8 cellular contexts compared by ENCODE assay signal in the genomic region with DNA sequence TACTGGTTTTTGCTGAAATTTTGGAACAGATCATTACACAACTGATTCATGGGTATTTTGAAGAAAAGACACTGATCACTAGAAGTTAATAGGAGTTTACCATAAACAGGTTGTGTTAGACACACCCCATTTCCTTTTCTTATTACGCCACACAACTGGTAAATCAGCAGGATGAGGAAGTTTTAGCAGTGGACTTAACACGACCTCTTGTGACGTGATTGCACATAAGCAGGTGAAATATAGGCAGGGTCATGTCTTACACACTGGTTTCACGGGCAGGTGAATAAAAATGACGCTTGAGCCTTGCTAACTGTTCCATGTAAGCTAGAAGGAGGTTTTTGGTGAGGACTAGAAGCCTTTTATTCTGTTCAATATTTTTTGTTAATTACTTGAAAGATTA. TPM values are rescaled to one million over a fixed set of nuclear protein-coding genes. Genes with fewer than 3 reads are reported as not detected.
DNase-seq lines count a peak whose midpoint lies in the region; ATAC-seq, FAIRE-seq and TF ChIP-seq lines count a peak whose summit lies in the region.

No MANE protein-coding gene starts in this region.

- H3K36me3 Mint-ChIP-seq in natural killer cell = no peaks in the 10 kb centered on the region

- peaks cover 15 to 24% of the 10 kb centered on the region in 2 donors for H3K27me3 Mint-ChIP-seq in natural killer cell (ENCODE audit: low read depth in 2 of 2)

- H3K4me3 Mint-ChIP-seq in natural killer cell = no peak overlapping the region

- DNase-seq in ELR (ENCODE audit: low read depth) = peak; percentile 46
- DNase-seq in NCI-H1694 (lab: John Stamatoyannopoulos, UW) = peak; percentile 77
- DNase-seq in bronchial epithelial cell (ENCODE audit: low read depth) = peak; percentile 69
- no peak for DNase-seq in natural killer cell
- no peak for DNase-seq in activated CD8-positive, alpha-beta memory T cell treated with anti-CD3 and anti-CD28 coated beads, Interleukin-2, amount 50 U/mL, for 48 hours
- no peak for DNase-seq in effector CD8-positive, alpha-beta T cell (lab: John Stamatoyannopoulos, UW)
- DNase-seq in ureter (ENCODE audit: low spot score) = no peak

- peak overlapping the region in 1 of 2 donors; percentile 62 for H3K27ac Mint-ChIP-seq in natural killer cell

- peak; percentile 46 to 70 (median 56) for ATAC-seq in natural killer cell
- no peak for ATAC-seq in HG02870 (IDR thresholded peaks at IDR 0.05; ENCODE audit: unreplicated experiment)

- H3K4me3 ChIP-seq in bronchial epithelial cell (ENCODE audit: low read depth, low read length) = no peak overlapping the region

- peaks cover 2% of the 10 kb centered on the region for H3K27me3 ChIP-seq in bronchial epithelial cell (ENCODE audit: control insufficient read depth, insufficient read depth, low read length)

- no peaks in the 10 kb centered on the region for H3K9me3 Mint-ChIP-seq in natural killer cell

- intact Hi-C loops in natural killer cell (cut with micrococcal nuclease) = no loop called here

- TF ChIP-seq CTCF in bronchial epithelial cell (IDR thresholded peaks at IDR 0.05; ENCODE audit: insufficient read depth, low read length, severe bottlenecking) = no peak
- no peak for TF ChIP-seq CTCF in natural killer cell (IDR thresholded peaks at IDR 0.05)

- no peaks in the 10 kb centered on the region for H3K36me3 ChIP-seq in bronchial epithelial cell (ENCODE audit: control insufficient read depth, insufficient read depth, low read length)

- H3K4me1 Mint-ChIP-seq in natural killer cell = peaks cover 21 to 24% of the 10 kb centered on the region in 2 donors

- FAIRE-seq in bronchial epithelial cell (lab: Jason Lieb, UNC) = no peak

RNA-seq across cellular contexts. Expression of a gene that starts 27.1 kb away (rescaled TPM):
- total RNA-seq in bronchial epithelial cell (1.6 and 2.4 TPM in 2 replicates), natural killer cell (1 to 10 TPM; 1.3 to 4.6 (median 1.9) TPM), ureter (6.2 TPM)

Comparison
In these comparisons a context has a peak if more than half of its experiments do, and no peak if none do; other contexts are left out.
1. DNase-seq: peak in ELR (single experiment), NCI-H1694 (single experiment) and bronchial epithelial cell (single experiment); none in natural killer cell (single experiment), activated CD8-positive, alpha-beta memory T cell treated with anti-CD3 and anti-CD28 coated beads, Interleukin-2, amount 50 U/mL, for 48 hours (single experiment), effector CD8-positive, alpha-beta T cell (single experiment) and ureter (single experiment).